ENCODE assay signal across 13 cellular contexts in the genomic region with DNA sequence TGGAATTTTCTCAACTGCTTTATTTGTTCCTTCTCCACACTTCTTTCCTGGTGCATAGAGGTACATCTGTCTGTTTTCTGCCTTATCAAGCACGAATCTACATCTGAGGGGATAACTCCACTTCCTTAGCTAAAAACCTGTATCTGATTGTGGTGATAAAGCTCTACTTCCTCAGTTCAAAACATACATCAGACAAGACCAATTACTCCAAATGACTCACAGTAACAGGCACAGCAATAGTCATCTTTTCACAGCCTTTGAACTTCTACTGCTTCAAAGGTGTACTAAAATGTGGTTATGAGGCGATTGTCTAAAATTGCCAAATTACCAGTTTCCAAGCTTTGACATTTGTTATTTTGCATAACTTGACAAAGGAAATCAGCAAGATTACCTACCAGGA.
DNase-seq lines count a peak whose midpoint lies in the region; ATAC-seq, FAIRE-seq and TF ChIP-seq lines count a peak whose summit lies in the region.
"Had no signal": no experiment of that assay in that cellular context is flagged by ENCODE, and none has a peak within 500 bp of the region (broad histone marks: within the 10 kb centered on the region; RNA-seq: fewer than 3 reads in every experiment).

No MANE protein-coding gene starts in this region.

- H3K4me1 ChIP-seq in astrocyte (ENCODE audit: insufficient read depth, low read length) = no peaks in the 10 kb centered on the region
- H3K4me1 ChIP-seq: heart right ventricle, right lobe of liver had no signal

- H3K27me3 ChIP-seq in astrocyte (ENCODE audit: insufficient read depth, low read length) = no peaks in the 10 kb centered on the region
- H3K27me3 ChIP-seq: heart right ventricle, right lobe of liver had no signal

- H3K27me3 Mint-ChIP-seq in astrocyte (ENCODE audit: low read depth, unreplicated experiment) (no peaks in the 10 kb centered on the region), WTC11 (ENCODE audit: low read depth) (no peaks in the 10 kb centered on the region)
- H3K27me3 Mint-ChIP-seq in natural killer cell treated with Interleukin-12 subunit alpha and Interleukin-12 subunit beta and Interleukin-15 and Interleukin-18, amount 100 ng/mL, for 72 hours = peaks cover 3 to 22% of the 10 kb centered on the region in 2 donors

- H3K9me3 Mint-ChIP-seq in astrocyte (ENCODE audit: unreplicated experiment) (peaks cover 2% of the 10 kb centered on the region), WTC11 (no peaks in the 10 kb centered on the region)
- no peaks in the 10 kb centered on the region for H3K9me3 Mint-ChIP-seq in natural killer cell treated with Interleukin-12 subunit alpha and Interleukin-12 subunit beta and Interleukin-15 and Interleukin-18, amount 100 ng/mL, for 72 hours

- DNase-seq in NCI-H446 treated with DMSO at 0.1 percent for 48 hours (lab: John Stamatoyannopoulos, UW) = peak; percentile 1
- no peak for DNase-seq in NCI-H446 (lab: John Stamatoyannopoulos, UW)
- DNase-seq in NCI-H226 = peak; percentile 12
- DNase-seq in astrocyte (ENCODE audit: low read depth) = peak; percentile 54
- DNase-seq in natural killer cell treated with Interleukin-12 subunit alpha and Interleukin-12 subunit beta and Interleukin-15 and Interleukin-18, amount 100 ng/mL, for 72 hours (ENCODE audit: low spot score) = no peak
- DNase-seq in WTC11 (ENCODE audit: low spot score) = no peak
- DNase-seq: central memory CD4-positive, alpha-beta T cell; heart right ventricle; right lobe of liver had no signal

- no peaks in the 10 kb centered on the region for H3K36me3 ChIP-seq in astrocyte (ENCODE audit: insufficient read depth, low read length)
- H3K36me3 ChIP-seq: heart right ventricle, right lobe of liver had no signal

- no peak overlapping the region for H3K4me2 ChIP-seq in astrocyte (ENCODE audit: low read length)

- H3K27ac Mint-ChIP-seq in astrocyte (ENCODE audit: unreplicated experiment) = no peak overlapping the region
- H3K27ac Mint-ChIP-seq in natural killer cell treated with Interleukin-12 subunit alpha and Interleukin-12 subunit beta and Interleukin-15 and Interleukin-18, amount 100 ng/mL, for 72 hours = peak overlapping the region in 1 of 2 donors; percentile 58
- H3K27ac Mint-ChIP-seq in WTC11 = no peak overlapping the region

- H4K20me1 ChIP-seq in astrocyte (ENCODE audit: insufficient read depth, low read length) = no peaks in the 10 kb centered on the region

- H3K36me3 Mint-ChIP-seq in astrocyte (ENCODE audit: low read depth, unreplicated experiment) = no peaks in the 10 kb centered on the region
- no peaks in the 10 kb centered on the region for H3K36me3 Mint-ChIP-seq in natural killer cell treated with Interleukin-12 subunit alpha and Interleukin-12 subunit beta and Interleukin-15 and Interleukin-18, amount 100 ng/mL, for 72 hours
- no peaks in the 10 kb centered on the region for H3K36me3 Mint-ChIP-seq in WTC11

- CTCF ChIA-PET in WTC11 (lab: Charles Lee) = no interaction called here

- peak; percentile 29 for FAIRE-seq in astrocyte (lab: Jason Lieb, UNC)
- FAIRE-seq: G401.6 had no signal

- TF ChIP-seq CTCF in astrocyte (IDR thresholded peaks at IDR 0.05; ENCODE audit: insufficient read depth, low read depth, low read length) (no peak), WTC11 (IDR thresholded peaks at IDR 0.05) (no peak)

- no peaks in the 10 kb centered on the region for H3K79me2 ChIP-seq in astrocyte (ENCODE audit: insufficient read depth, low read length)

- POLR2A ChIA-PET in WTC11 (lab: Charles Lee) = no interaction called here

- H3K4me1 Mint-ChIP-seq in astrocyte (ENCODE audit: low read depth, unreplicated experiment) (peaks cover 12% of the 10 kb centered on the region), WTC11 (no peaks in the 10 kb centered on the region)
- peaks cover 18% of the 10 kb centered on the region in 2 donors for H3K4me1 Mint-ChIP-seq in natural killer cell treated with Interleukin-12 subunit alpha and Interleukin-12 subunit beta and Interleukin-15 and Interleukin-18, amount 100 ng/mL, for 72 hours (ENCODE audit: low read depth in 2 of 2)

- no peak overlapping the region for H2AFZ ChIP-seq in astrocyte (ENCODE audit: low read depth, low read length)

- no peak overlapping the region for H3K4me3 ChIP-seq in astrocyte (ENCODE audit: insufficient read depth, low read depth, low read length)
- H3K4me3 ChIP-seq: heart right ventricle, right lobe of liver, SK-N-MC had no signal

- peak; percentile 80 to 84 for ATAC-seq in natural killer cell treated with Interleukin-12 subunit alpha and Interleukin-12 subunit beta and Interleukin-15 and Interleukin-18, amount 100 ng/mL, for 72 hours
- ATAC-seq in WTC11 (no peak), GM18505 (IDR thresholded peaks at IDR 0.05; ENCODE audit: unreplicated experiment) (no peak), HG02623 (IDR thresholded peaks at IDR 0.05; ENCODE audit: unreplicated experiment) (no peak)
- ATAC-seq: heart right ventricle, right lobe of liver had no signal

- no peak overlapping the region for H3K9ac ChIP-seq in astrocyte (ENCODE audit: low read length)

- no peaks in the 10 kb centered on the region for H3K9me3 ChIP-seq in astrocyte (ENCODE audit: insufficient read depth, low read depth, low read length)
- H3K9me3 ChIP-seq: heart right ventricle, right lobe of liver had no signal

- H3K27ac ChIP-seq in astrocyte (ENCODE audit: low read depth, low read length) = no peak overlapping the region
- H3K27ac ChIP-seq: heart right ventricle, right lobe of liver, SK-N-MC had no signal

- no peak for TF ChIP-seq POLR2A in GM18505 (IDR thresholded peaks at IDR 0.05; ENCODE audit: borderline replicate concordance, extremely low read depth, insufficient read depth, insufficient read length)

- H3K4me3 Mint-ChIP-seq in astrocyte (ENCODE audit: unreplicated experiment) (no peak overlapping the region), WTC11 (no peak overlapping the region)
- H3K4me3 Mint-ChIP-seq in natural killer cell treated with Interleukin-12 subunit alpha and Interleukin-12 subunit beta and Interleukin-15 and Interleukin-18, amount 100 ng/mL, for 72 hours = peak overlapping the region; percentile 59

TF ChIP-seq in WTC11, 78 proteins besides CTCF, POLR2A, EP300 and RAD21 (continues in another document):
- TF ChIP-seq, protein P1, sequence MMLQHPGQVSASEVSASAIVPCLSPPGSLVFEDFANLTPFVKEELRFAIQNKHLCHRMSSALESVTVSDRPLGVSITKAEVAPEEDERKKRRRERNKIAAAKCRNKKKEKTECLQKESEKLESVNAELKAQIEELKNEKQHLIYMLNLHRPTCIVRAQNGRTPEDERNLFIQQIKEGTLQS (CRISPR knock-in tag; conservative IDR thresholded peaks at IDR 0.05) = no peak
- TF ChIP-seq, protein P2, sequence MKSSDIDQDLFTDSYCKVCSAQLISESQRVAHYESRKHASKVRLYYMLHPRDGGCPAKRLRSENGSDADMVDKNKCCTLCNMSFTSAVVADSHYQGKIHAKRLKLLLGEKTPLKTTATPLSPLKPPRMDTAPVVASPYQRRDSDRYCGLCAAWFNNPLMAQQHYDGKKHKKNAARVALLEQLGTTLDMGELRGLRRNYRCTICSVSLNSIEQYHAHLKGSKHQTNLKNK (CRISPR knock-in tag; IDR thresholded peaks at IDR 0.05) = no peak
- TF ChIP-seq PRRX2 (CRISPR knock-in tag; IDR thresholded peaks at IDR 0.05) = no peak
- TF ChIP-seq SOX15 (CRISPR knock-in tag; IDR thresholded peaks at IDR 0.05) = no peak
- no peak for TF ChIP-seq ZNF263 (CRISPR knock-in tag; IDR thresholded peaks at IDR 0.05; ENCODE audit: low read depth)
- no peak for TF ChIP-seq ZNF121 (CRISPR knock-in tag; IDR thresholded peaks at IDR 0.05)
- no peak for TF ChIP-seq CREB1 (CRISPR knock-in tag; IDR thresholded peaks at IDR 0.05)
- no peak for TF ChIP-seq FOXK1 (CRISPR knock-in tag; IDR thresholded peaks at IDR 0.05)
- no peak for TF ChIP-seq ESRRA (CRISPR knock-in tag; IDR thresholded peaks at IDR 0.05; ENCODE audit: borderline replicate concordance)
- no peak for TF ChIP-seq GTF2I (CRISPR knock-in tag; conservative IDR thresholded peaks at IDR 0.05)
- no peak for TF ChIP-seq NR2C2 (CRISPR knock-in tag; IDR thresholded peaks at IDR 0.05)
- TF ChIP-seq SP1 (CRISPR knock-in tag; conservative IDR thresholded peaks at IDR 0.05) = no peak
- TF ChIP-seq, protein P3, sequence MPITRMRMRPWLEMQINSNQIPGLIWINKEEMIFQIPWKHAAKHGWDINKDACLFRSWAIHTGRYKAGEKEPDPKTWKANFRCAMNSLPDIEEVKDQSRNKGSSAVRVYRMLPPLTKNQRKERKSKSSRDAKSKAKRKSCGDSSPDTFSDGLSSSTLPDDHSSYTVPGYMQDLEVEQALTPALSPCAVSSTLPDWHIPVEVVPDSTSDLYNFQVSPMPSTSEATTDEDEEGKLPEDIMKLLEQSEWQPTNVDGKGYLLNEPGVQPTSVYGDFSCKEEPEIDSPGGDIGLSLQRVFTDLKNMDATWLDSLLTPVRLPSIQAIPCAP (CRISPR knock-in tag; IDR thresholded peaks at IDR 0.05) = no peak
- TF ChIP-seq, protein P4, sequence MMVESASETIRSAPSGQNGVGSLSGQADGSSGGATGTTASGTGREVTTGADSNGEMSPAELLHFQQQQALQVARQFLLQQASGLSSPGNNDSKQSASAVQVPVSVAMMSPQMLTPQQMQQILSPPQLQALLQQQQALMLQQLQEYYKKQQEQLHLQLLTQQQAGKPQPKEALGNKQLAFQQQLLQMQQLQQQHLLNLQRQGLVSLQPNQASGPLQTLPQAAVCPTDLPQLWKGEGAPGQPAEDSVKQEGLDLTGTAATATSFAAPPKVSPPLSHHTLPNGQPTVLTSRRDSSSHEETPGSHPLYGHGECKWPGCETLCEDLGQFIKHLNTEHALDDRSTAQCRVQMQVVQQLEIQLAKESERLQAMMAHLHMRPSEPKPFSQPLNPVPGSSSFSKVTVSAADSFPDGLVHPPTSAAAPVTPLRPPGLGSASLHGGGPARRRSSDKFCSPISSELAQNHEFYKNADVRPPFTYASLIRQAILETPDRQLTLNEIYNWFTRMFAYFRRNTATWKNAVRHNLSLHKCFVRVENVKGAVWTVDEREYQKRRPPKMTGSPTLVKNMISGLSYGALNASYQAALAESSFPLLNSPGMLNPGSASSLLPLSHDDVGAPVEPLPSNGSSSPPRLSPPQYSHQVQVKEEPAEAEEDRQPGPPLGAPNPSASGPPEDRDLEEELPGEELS (CRISPR knock-in tag; IDR thresholded peaks at IDR 0.05) = no peak
- TF ChIP-seq, protein P5, sequence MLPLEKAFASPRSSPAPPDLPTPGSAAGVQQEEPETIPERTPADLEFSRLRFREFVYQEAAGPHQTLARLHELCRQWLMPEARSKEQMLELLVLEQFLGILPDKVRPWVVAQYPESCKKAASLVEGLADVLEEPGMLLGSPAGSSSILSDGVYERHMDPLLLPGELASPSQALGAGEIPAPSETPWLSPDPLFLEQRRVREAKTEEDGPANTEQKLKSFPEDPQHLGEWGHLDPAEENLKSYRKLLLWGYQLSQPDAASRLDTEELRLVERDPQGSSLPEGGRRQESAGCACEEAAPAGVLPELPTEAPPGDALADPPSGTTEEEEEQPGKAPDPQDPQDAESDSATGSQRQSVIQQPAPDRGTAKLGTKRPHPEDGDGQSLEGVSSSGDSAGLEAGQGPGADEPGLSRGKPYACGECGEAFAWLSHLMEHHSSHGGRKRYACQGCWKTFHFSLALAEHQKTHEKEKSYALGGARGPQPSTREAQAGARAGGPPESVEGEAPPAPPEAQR (CRISPR knock-in tag; IDR thresholded peaks at IDR 0.05) = no peak
- TF ChIP-seq ZNF232 (CRISPR knock-in tag; IDR thresholded peaks at IDR 0.05) = no peak

Comparison
In these comparisons a context has a peak if more than half of its experiments do, and no peak if none do; other contexts are left out.
1. DNase-seq: peak in NCI-H446 treated with DMSO at 0.1 percent for 48 hours (single experiment), NCI-H226 (single experiment) and astrocyte (single experiment); none in NCI-H446 (0 of 2), natural killer cell treated with Interleukin-12 subunit alpha and Interleukin-12 subunit beta and Interleukin-15 and Interleukin-18, amount 100 ng/mL, for 72 hours (single experiment) and WTC11 (single experiment).
2. ATAC-seq: peak in natural killer cell treated with Interleukin-12 subunit alpha and Interleukin-12 subunit beta and Interleukin-15 and Interleukin-18, amount 100 ng/mL, for 72 hours (2 of 2); none in WTC11 (single experiment), GM18505 (single experiment) and HG02623 (single experiment).